Comparison of ENCODE assay signal across 9 cellular contexts in the genomic region with DNA sequence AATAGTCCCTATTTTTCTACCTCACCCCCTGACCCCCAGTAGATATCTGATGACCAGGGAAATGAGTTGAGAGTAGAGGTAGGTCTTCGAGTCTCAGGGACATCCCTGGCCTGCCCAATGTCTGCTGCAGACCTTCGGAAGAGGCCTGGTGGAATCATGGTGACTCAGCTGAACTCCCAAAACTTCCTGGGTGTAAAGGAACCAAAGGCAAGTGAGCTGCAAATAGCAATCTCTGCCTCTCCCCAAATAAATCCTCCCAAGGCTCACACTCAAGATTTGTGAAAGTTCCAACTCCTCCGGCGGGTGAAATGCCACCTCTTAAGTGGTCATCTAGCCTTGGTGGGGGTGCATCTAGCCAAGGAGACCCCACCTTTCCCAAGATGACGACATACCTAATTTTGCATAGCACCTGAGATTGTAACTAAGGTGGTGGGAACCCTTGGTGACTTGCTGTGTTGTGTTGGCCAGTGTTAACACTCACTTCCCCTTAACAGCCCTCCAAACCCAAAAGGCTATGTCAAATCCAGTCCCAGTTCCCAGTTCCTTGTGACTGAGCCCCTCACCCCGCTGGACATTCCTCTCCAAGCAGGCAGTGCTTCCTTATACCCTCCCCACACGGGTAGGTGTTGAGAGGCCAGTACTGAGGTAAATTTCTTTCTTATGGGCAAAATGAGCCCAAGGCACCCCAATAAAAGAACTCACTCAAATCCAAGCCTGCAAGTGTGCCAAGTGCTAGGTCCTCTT. TPM values are rescaled to one million over a fixed set of nuclear protein-coding genes. Genes with fewer than 3 reads are reported as not detected.
DNase-seq lines count a peak whose midpoint lies in the region; ATAC-seq and TF ChIP-seq lines count a peak whose summit lies in the region.
"Had no signal": no experiment of that assay in that cellular context is flagged by ENCODE, and none has a peak within 500 bp of the region (broad histone marks: within the 10 kb centered on the region; RNA-seq: fewer than 3 reads in every experiment).

No MANE protein-coding gene starts in this region.

- H3K36me3 ChIP-seq in fibroblast of lung (ENCODE audit: control insufficient read depth, insufficient read depth, low read length), result peaks cover 17% of the 10 kb centered on the region
- no peaks in the 10 kb centered on the region for H3K36me3 ChIP-seq in ovary

- H3K27me3 ChIP-seq in fibroblast of lung (ENCODE audit: control insufficient read depth, insufficient read depth, low read length), result no peaks in the 10 kb centered on the region
- H3K27me3 ChIP-seq in ovary, result no peaks in the 10 kb centered on the region

- peak overlapping the region; percentile 93 to 99 for H3K27ac Mint-ChIP-seq in T-cell

- no peaks in the 10 kb centered on the region for H3K27me3 Mint-ChIP-seq in T-cell

- H3K4me3 ChIP-seq in fibroblast of lung (replicated peaks in 1 of 4; ENCODE audit: control extremely low read depth in 1 of 4, insufficient read depth in 1 of 4, low read depth in 3 of 4, low read length in 4 of 4) (peak overlapping the region in 1 of 4 experiments; percentile 100), ovary (no peak overlapping the region)

- no peak for TF ChIP-seq EP300 in ovary (IDR thresholded peaks at IDR 0.05)

- H3K9ac ChIP-seq in fibroblast of lung (ENCODE audit: insufficient read depth, low read length), result no peak overlapping the region

- H3K4me2 ChIP-seq in fibroblast of lung (ENCODE audit: extremely low read depth, insufficient read depth, low read length), result peak overlapping the region; percentile 15

- H3K36me3 Mint-ChIP-seq in T-cell, result peaks cover 40% of the 10 kb centered on the region

- H3K27ac ChIP-seq in fibroblast of lung (ENCODE audit: insufficient read depth, low read length) (peak overlapping the region; percentile 60), ovary (peak overlapping the region; percentile 52 to 100)

- DNase-seq in G401 (ENCODE audit: low spot score) (peak; percentile 44), T-cell (peak in 1 of 34 experiments; percentile 22), fibroblast of lung (ENCODE audit: low read depth in 2 of 2) (peak; percentile 72 to 80), ovary (peak in 3 of 5 donors; percentile 51 to 61 (median 53)), NCI-H82 (lab: John Stamatoyannopoulos, UW) (no peak), SIG-M5 treated with dmso at 0.1 percent for 504 hours (lab: John Stamatoyannopoulos, UW; ENCODE audit: unreplicated experiment) (no peak), NCI-H1694 (lab: John Stamatoyannopoulos, UW) (no peak)
- no peak for DNase-seq in stimulated activated CD4-positive, alpha-beta T cell treated with anti-CD3 and anti-CD28 coated beads, Interleukin-4, amount 100 ng/mL, for 1 hour
- DNase-seq: left cardiac atrium had no signal

- in situ Hi-C loops in G401 (cut with HindIII; ENCODE audit: low sequenced_read_pairs), result no loop called here

- peaks cover 16% of the 10 kb centered on the region for H3K4me1 ChIP-seq in fibroblast of lung (ENCODE audit: control insufficient read depth, extremely low read depth, insufficient read depth, low read length)
- H3K4me1 ChIP-seq in ovary (ENCODE audit: insufficient read depth), result peaks cover 17% of the 10 kb centered on the region

- TF ChIP-seq CTCF in fibroblast of lung (conservative IDR thresholded peaks at IDR 0.05 in 1 of 2, IDR thresholded peaks at IDR 0.05 in 1 of 2; ENCODE audit: low read depth in 1 of 2, low read length in 2 of 2) (no peak), ovary (IDR thresholded peaks at IDR 0.05) (no peak)

- intact Hi-C loops in ovary (cut with DNase I), result loop anchor here (5.0 to 10.0 kb wide), 7 partner anchors 102 to 542 kb away; no protein-coding TSS in a partner anchor

- H3K9me3 ChIP-seq in fibroblast of lung (ENCODE audit: control insufficient read depth, insufficient read depth, low read depth, low read length) (no peaks in the 10 kb centered on the region), ovary (no peaks in the 10 kb centered on the region)

- POLR2A ChIA-PET in T-cell (lab: Charles Lee), result interaction anchor here (0.6 to 1.4 kb wide), 6 partner anchors 11 to 316 kb away, joined by 4 to 10 read pairs (median 5); no protein-coding TSS in a partner anchor

- TF ChIP-seq POLR2A in ovary (IDR thresholded peaks at IDR 0.05), result no peak

- no peaks in the 10 kb centered on the region for H4K20me1 ChIP-seq in fibroblast of lung (ENCODE audit: control insufficient read depth, extremely low read depth, insufficient read depth, low read length)

- H3K4me3 Mint-ChIP-seq in T-cell, result peak overlapping the region; percentile 60 to 98 (median 65)

- WGBS in ovary, 3 donors, result 46 to 58% (median 56%) methylated on average over 7 of the region's 7 CpGs

- no peaks in the 10 kb centered on the region for H3K9me3 Mint-ChIP-seq in T-cell

- CTCF ChIA-PET in T-cell (lab: Charles Lee), result interaction anchor here (0.5 to 7.9 kb wide), 11 partner anchors 8 to 970 kb away, joined by 3 to 95 read pairs (median 6); a partner anchor contains a TSS

- peaks cover 42% of the 10 kb centered on the region for H3K79me2 ChIP-seq in fibroblast of lung (ENCODE audit: control insufficient read depth, insufficient read depth, low read length)

- no peak for ATAC-seq in T-cell (replicated peaks in 1 of 4)

- peaks cover 74 to 90% (median 82%) of the 10 kb centered on the region in 3 donors for H3K4me1 Mint-ChIP-seq in T-cell

- no peak overlapping the region for H2AFZ ChIP-seq in fibroblast of lung (ENCODE audit: low read length)

RNA-seq across cellular contexts. Expression of a gene that starts 6.2 kb away (rescaled TPM):
- total RNA-seq in G401 (2014; rRNA removed; shearing (Covaris generic)), result 7.8 and 28.6 TPM in 2 replicates
- total RNA-seq in T-cell, result 100 to 1,000 TPM; 123 to 253 (median 233) TPM
- 13.9 and 22.0 TPM in 2 replicates for total RNA-seq in fibroblast of lung
- polyA plus RNA-seq in fibroblast of lung, result 41.7 and 58.6 TPM in 2 replicates
- polyA plus RNA-seq in fibroblast of lung (2012), result 111 and 130 TPM in 2 replicates
- polyA minus RNA-seq in fibroblast of lung (ENCODE audit: low replicate concordance), result 82.5 and 113 TPM in 2 replicates
- 1,000 to 10,000 TPM in 2 of 7 donors, 100 to 1,000 TPM in 5; 412 to 1,074 (median 693) TPM for total RNA-seq in ovary
- 100 to 1,000 TPM; 336 to 525 TPM for polyA plus RNA-seq in ovary

Comparison
In these comparisons a context has a peak if more than half of its experiments do, and no peak if none do; other contexts are left out.
1. DNase-seq: peak in G401 (single experiment), fibroblast of lung (2 of 2) and ovary (3 of 5); none in NCI-H82 (single experiment), SIG-M5 treated with dmso at 0.1 percent for 504 hours (single experiment), stimulated activated CD4-positive, alpha-beta T cell treated with anti-CD3 and anti-CD28 coated beads, Interleukin-4, amount 100 ng/mL, for 1 hour (single experiment) and NCI-H1694 (single experiment).